ENCODE assay signal across 18 cellular contexts in genomic region chr3:128411574-128412064, GRCh38. TPM values are rescaled to one million over a fixed set of nuclear protein-coding genes. Genes with fewer than 3 reads are reported as not detected.
"Had no signal": no experiment of that assay in that cellular context is flagged by ENCODE, and none has a peak within 500 bp of the region (broad histone marks: within the 10 kb centered on the region; RNA-seq: fewer than 3 reads in every experiment).

No MANE protein-coding gene starts in this region.

- H3K27me3 Mint-ChIP-seq: activated B cell treated with CpG ODN at 0.5 μM for 24 hours; activated CD4-positive, alpha-beta T cell treated with anti-CD3 and anti-CD28 coated beads, Interleukin-2, amount 10 ng/mL, durations not matched to agents 7 days and 5 days; activated naive CD4-positive, alpha-beta T cell treated with anti-CD3 and anti-CD28 coated beads, Interleukin-2, amount 10 ng/mL, durations not matched to agents 7 days and 5 days; brain; memory B cell; stimulated activated memory B cell treated with anti-CD40 and anti-IgM and Interleukin-4, amounts not matched to agents 10 μg/mL and 1 μg/mL and 100 μg/mL, for 72 hours had no signal

- H3K9me3 Mint-ChIP-seq: activated B cell treated with CpG ODN at 0.5 μM for 24 hours; activated CD4-positive, alpha-beta T cell treated with anti-CD3 and anti-CD28 coated beads, Interleukin-2, amount 10 ng/mL, durations not matched to agents 7 days and 5 days; activated naive CD4-positive, alpha-beta T cell treated with anti-CD3 and anti-CD28 coated beads, Interleukin-2, amount 10 ng/mL, durations not matched to agents 7 days and 5 days; activated T-helper 2 cell treated with anti-CD3 and anti-CD28 coated beads, Interferon-gamma antibody, Interleukin-2, Interleukin-4, amounts not matched to agents 10 μg/mL and 5 μg/mL and 100 μg/mL, durations not matched to agents 14 hours and 24 hours and 36 hours; brain; memory B cell; stimulated activated memory B cell treated with anti-CD40 and anti-IgM and Interleukin-4, amounts not matched to agents 10 μg/mL and 1 μg/mL and 100 μg/mL, for 72 hours had no signal

- H3K4me3 Mint-ChIP-seq: activated B cell treated with CpG ODN at 0.5 μM for 24 hours; activated CD4-positive, alpha-beta T cell treated with anti-CD3 and anti-CD28 coated beads, Interleukin-2, amount 10 ng/mL, durations not matched to agents 7 days and 5 days; activated naive CD4-positive, alpha-beta T cell treated with anti-CD3 and anti-CD28 coated beads, Interleukin-2, amount 10 ng/mL, durations not matched to agents 7 days and 5 days; brain; memory B cell; stimulated activated memory B cell treated with anti-CD40 and anti-IgM and Interleukin-4, amounts not matched to agents 10 μg/mL and 1 μg/mL and 100 μg/mL, for 72 hours had no signal

- H3K27ac Mint-ChIP-seq: activated B cell treated with CpG ODN at 0.5 μM for 24 hours; activated CD4-positive, alpha-beta T cell treated with anti-CD3 and anti-CD28 coated beads, Interleukin-2, amount 10 ng/mL, durations not matched to agents 7 days and 5 days; activated naive CD4-positive, alpha-beta T cell treated with anti-CD3 and anti-CD28 coated beads, Interleukin-2, amount 10 ng/mL, durations not matched to agents 7 days and 5 days; activated T-helper 2 cell treated with anti-CD3 and anti-CD28 coated beads, Interferon-gamma antibody, Interleukin-2, Interleukin-4, amounts not matched to agents 10 μg/mL and 5 μg/mL and 100 μg/mL, durations not matched to agents 14 hours and 24 hours and 36 hours; memory B cell; stimulated activated memory B cell treated with anti-CD40 and anti-IgM and Interleukin-4, amounts not matched to agents 10 μg/mL and 1 μg/mL and 100 μg/mL, for 72 hours had no signal

- H3K36me3 ChIP-seq: left ventricle myocardium inferior, neutrophil, transverse colon had no signal

- DNase-seq: activated B cell treated with CpG ODN at 0.5 μM for 24 hours; activated CD4-positive, alpha-beta T cell treated with anti-CD3 and anti-CD28 coated beads, Interleukin-2, amount 10 ng/mL, durations not matched to agents 7 days and 5 days; activated naive CD4-positive, alpha-beta T cell treated with anti-CD3 and anti-CD28 coated beads, Interleukin-2, amount 10 ng/mL, durations not matched to agents 7 days and 5 days; amniotic stem cell; effector memory CD4-positive, alpha-beta T cell; left ventricle myocardium inferior; posterior cingulate gyrus; small intestine; substantia nigra; transverse colon had no signal

- ATAC-seq: gastroesophageal sphincter; stimulated activated memory B cell treated with anti-CD40 and anti-IgM and Interleukin-4, amounts not matched to agents 10 μg/mL and 1 μg/mL and 100 μg/mL, for 72 hours had no signal

- H3K27ac ChIP-seq: epithelial cell of prostate, gastroesophageal sphincter, left ventricle myocardium inferior, neutrophil, transverse colon had no signal

- H3K4me3 ChIP-seq: gastroesophageal sphincter, left ventricle myocardium inferior, transverse colon had no signal

- H3K4me1 Mint-ChIP-seq: activated B cell treated with CpG ODN at 0.5 μM for 24 hours; activated CD4-positive, alpha-beta T cell treated with anti-CD3 and anti-CD28 coated beads, Interleukin-2, amount 10 ng/mL, durations not matched to agents 7 days and 5 days; activated naive CD4-positive, alpha-beta T cell treated with anti-CD3 and anti-CD28 coated beads, Interleukin-2, amount 10 ng/mL, durations not matched to agents 7 days and 5 days; memory B cell; stimulated activated memory B cell treated with anti-CD40 and anti-IgM and Interleukin-4, amounts not matched to agents 10 μg/mL and 1 μg/mL and 100 μg/mL, for 72 hours had no signal

- H3K27me3 ChIP-seq: gastroesophageal sphincter, neutrophil, transverse colon had no signal

- H3K4me1 ChIP-seq: gastroesophageal sphincter, transverse colon had no signal

- H3K9me3 ChIP-seq: gastroesophageal sphincter, left ventricle myocardium inferior, neutrophil, transverse colon had no signal

- H3K36me3 Mint-ChIP-seq: activated naive CD4-positive, alpha-beta T cell treated with anti-CD3 and anti-CD28 coated beads, Interleukin-2, amount 10 ng/mL, durations not matched to agents 7 days and 5 days; brain had no signal

RNA-seq across cellular contexts. Expression of gene DNAJB8, which starts 55.1 kb away (rescaled TPM):
- polyA plus RNA-seq: keratinocyte, small intestine had no signal
